In genomic region chr4:55947912-55948725, GRCh38 we compare ENCODE assay signal across 8 cellular contexts. TPM values are rescaled to one million over a fixed set of nuclear protein-coding genes. Genes with fewer than 3 reads are reported as not detected.
A peak's percentile ranks its signal among the peaks of the same experiment; 100 is the strongest.
DNase-seq lines count a peak whose midpoint lies in the region; ATAC-seq, FAIRE-seq and TF ChIP-seq lines count a peak whose summit lies in the region.

No MANE protein-coding gene starts in this region.

- H3K27ac ChIP-seq in A549 (peak overlapping the region; percentile 94 to 99), VCaP (peak overlapping the region; percentile 82), mucosa of rectum (ENCODE audit: low read depth in 2 of 2, low read length in 2 of 2) (peak overlapping the region; percentile 93 to 95), suprapubic skin (peak overlapping the region; percentile 81)

- H3K9me3 ChIP-seq in A549 (no peaks in the 10 kb centered on the region), mucosa of rectum (ENCODE audit: control insufficient read depth in 2 of 2, low read length in 2 of 2) (no peaks in the 10 kb centered on the region), suprapubic skin (no peaks in the 10 kb centered on the region)

- TF ChIP-seq CTCF in A549 (IDR thresholded peaks at IDR 0.05): no peak
- no peak for TF ChIP-seq CTCF in VCaP (conservative IDR thresholded peaks at IDR 0.05)
- TF ChIP-seq CTCF in suprapubic skin (IDR thresholded peaks at IDR 0.05): no peak

- no peak for TF ChIP-seq POLR2A in A549 (IDR thresholded peaks at IDR 0.05; ENCODE audit: low read length)
- no peak for TF ChIP-seq POLR2A in suprapubic skin (IDR thresholded peaks at IDR 0.05)

- no peak for TF ChIP-seq EP300 in A549 (IDR thresholded peaks at IDR 0.05)
- no peak for TF ChIP-seq EP300 in suprapubic skin (IDR thresholded peaks at IDR 0.05)

- peak overlapping the region; percentile 72 to 83 for H3K9ac ChIP-seq in mucosa of rectum (ENCODE audit: low read depth in 1 of 2, low read length in 2 of 2)

- ATAC-seq in A549: peak; percentile 62 to 69
- peak; percentile 17 for ATAC-seq in GM18861 (IDR thresholded peaks at IDR 0.05; ENCODE audit: unreplicated experiment)
- ATAC-seq in GM21360 (IDR thresholded peaks at IDR 0.05; ENCODE audit: unreplicated experiment): no peak

- TF ChIP-seq RAD21 in A549 (conservative IDR thresholded peaks at IDR 0.05 in 1 of 2, IDR thresholded peaks at IDR 0.05 in 1 of 2): no peak

- 2% methylated on average over 11 of the region's 19 CpGs for WGBS in A549 (ENCODE audit: missing lambda C conversion rate)
- WGBS in suprapubic skin: 2% methylated on average over 12 of the region's 19 CpGs

- POLR2A ChIA-PET in A549 (lab: Yijun Ruan, JAX): interaction anchor here (0.8 to 1.6 kb wide), 8 partner anchors 8 to 487 kb away, joined by 3 to 11 read pairs (median 4); partner anchors contain the start of genes AASDH and PPAT

- CTCF ChIA-PET in A549 (lab: Yijun Ruan, JAX): interaction anchor here (0.6 to 2.7 kb wide), 29 partner anchors 8 to 362 kb away, joined by 3 to 24 read pairs (median 4); no protein-coding TSS in a partner anchor

- peak overlapping the region; percentile 84 for H3K4me3 ChIP-seq in A549
- H3K4me3 ChIP-seq in mucosa of rectum (ENCODE audit: low read length in 2 of 2): peak overlapping the region; percentile 88 to 94
- H3K4me3 ChIP-seq in suprapubic skin: peak overlapping the region; percentile 70

- no peak for FAIRE-seq in A549 (lab: Jason Lieb, UNC)

- H3K27me3 ChIP-seq in mucosa of rectum (ENCODE audit: control insufficient read depth in 2 of 2, insufficient read depth in 2 of 2, low read length in 2 of 2) (no peaks in the 10 kb centered on the region), suprapubic skin (no peaks in the 10 kb centered on the region)

- peaks cover 17% of the 10 kb centered on the region for H3K4me1 ChIP-seq in A549
- H3K4me1 ChIP-seq in mucosa of rectum (ENCODE audit: control insufficient read depth in 2 of 2, insufficient read depth in 2 of 2, low read length in 2 of 2): peaks cover 15 to 17% of the 10 kb centered on the region in 2 donors
- peaks cover 24% of the 10 kb centered on the region for H3K4me1 ChIP-seq in suprapubic skin

- H3K36me3 ChIP-seq in mucosa of rectum (ENCODE audit: control insufficient read depth in 2 of 2, insufficient read depth in 2 of 2, low read length in 2 of 2) (peaks cover 0 to 5% of the 10 kb centered on the region in 2 donors), suprapubic skin (no peaks in the 10 kb centered on the region)

- DNase-seq in A549 (ENCODE audit: low read depth in 1 of 2, low spot score in 1 of 2): peak; percentile 18 to 63
- peak; percentile 91 for DNase-seq in HS-5 (ENCODE audit: low read depth)
- peak; percentile 44 for DNase-seq in effector CD4-positive, alpha-beta T cell
- no peak for DNase-seq in suprapubic skin (ENCODE audit: low spot score in 2 of 2)

- H3K4me2 ChIP-seq in A549: peak overlapping the region; percentile 92

TF ChIP-seq in A549, 52 proteins besides CTCF, POLR2A, EP300 and RAD21:
- TF ChIP-seq, protein P1, sequence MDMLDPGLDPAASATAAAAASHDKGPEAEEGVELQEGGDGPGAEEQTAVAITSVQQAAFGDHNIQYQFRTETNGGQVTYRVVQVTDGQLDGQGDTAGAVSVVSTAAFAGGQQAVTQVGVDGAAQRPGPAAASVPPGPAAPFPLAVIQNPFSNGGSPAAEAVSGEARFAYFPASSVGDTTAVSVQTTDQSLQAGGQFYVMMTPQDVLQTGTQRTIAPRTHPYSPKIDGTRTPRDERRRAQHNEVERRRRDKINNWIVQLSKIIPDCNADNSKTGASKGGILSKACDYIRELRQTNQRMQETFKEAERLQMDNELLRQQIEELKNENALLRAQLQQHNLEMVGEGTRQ (IDR thresholded peaks at IDR 0.05): no peak
- TF ChIP-seq SREBF2 (IDR thresholded peaks at IDR 0.05) (no peak), FOSL2 (IDR thresholded peaks at IDR 0.05) (no peak), FOSL2 (CRISPR knock-in tag; IDR thresholded peaks at IDR 0.05) (peak; percentile 25; the same call in 1 of the 2 replicates), CHD2 (IDR thresholded peaks at IDR 0.05; ENCODE audit: low read length, partially characterized antibody) (no peak), EHMT2 (IDR thresholded peaks at IDR 0.05; ENCODE audit: low read depth) (no peak)
TF ChIP-seq in A549: peak in this region for 1.

RNA-seq across cellular contexts. Expression of gene CEP135, which starts 0.6 kb away (rescaled TPM):
- polyA plus RNA-seq in A549 (2011; rRNA removed): 5.7 and 10.6 TPM in 2 replicates
- 1.8 and 2.1 TPM in 2 replicates for polyA plus RNA-seq in A549 (2012; cell fraction: cytosol; rRNA removed)
- 2.0 and 3.7 TPM in 2 replicates for polyA plus RNA-seq in A549 (2012; cell fraction: nucleus; rRNA removed)
- 7.1 to 8.0 TPM (median 7.3 TPM) in 3 replicates for polyA plus RNA-seq in A549 (2017; fragmentation: RNase III; extraction: RNeasy Plus Mini Kit Qiagen cat#74134 plus additional on column Dnase treatment)
- polyA minus RNA-seq in A549 (2011; rRNA and poly(A)+ RNA removed): 3.2 and 3.9 TPM in 2 replicates
- total RNA-seq in suprapubic skin: 10 to 100 TPM in 1 of 4 donors, 1 to 10 TPM in 3; 3.1 to 16.1 (median 4.8) TPM

Comparison
In these comparisons a context has a peak if more than half of its experiments do, and no peak if none do; other contexts are left out.
1. DNase-seq: peak in A549 (2 of 2), HS-5 (single experiment) and effector CD4-positive, alpha-beta T cell (single experiment); none in suprapubic skin (0 of 2).
2. Peak in every context shown above with its lines, with median percentiles within 50 percentile points of each other: H3K27ac ChIP-seq and H3K4me3 ChIP-seq.